1 cellular context compared by ENCODE assay signal in genomic region chr19:811007-811434, GRCh38.
TF ChIP-seq lines count a peak whose summit lies in the region.

No MANE protein-coding gene starts in this region.

TF ChIP-seq in HepG2, 621 proteins besides CTCF, POLR2A, EP300 and RAD21:
- TF ChIP-seq NFIB (CRISPR knock-in tag; IDR thresholded peaks at IDR 0.05; ENCODE audit: borderline replicate concordance), result no peak
- peak; percentile 65 for TF ChIP-seq AGO2 (optimal IDR thresholded peaks at IDR 0.05; ENCODE audit: low read depth, low read length)
- TF ChIP-seq RBM22 (optimal IDR thresholded peaks at IDR 0.05; ENCODE audit: low read length), result peak; percentile 6
- TF ChIP-seq AGO1 (IDR thresholded peaks at IDR 0.05; ENCODE audit: low read depth, low read length, poor library complexity, severe bottlenecking), result peak; percentile 29
- peak; percentile 60 for TF ChIP-seq RBFOX2 (IDR thresholded peaks at IDR 0.05; ENCODE audit: low read depth, low read length)
